In genomic region chr14:91264151-91265150, GRCh38 we compare ENCODE assay signal across 8 cellular contexts. TPM values are rescaled to one million over a fixed set of nuclear protein-coding genes. Genes with fewer than 3 reads are reported as not detected.
DNase-seq lines count a peak whose midpoint lies in the region; ATAC-seq and TF ChIP-seq lines count a peak whose summit lies in the region.

No MANE protein-coding gene starts in this region.

- H3K4me3 ChIP-seq in colonic mucosa: peak overlapping the region; percentile 31
- H3K4me3 ChIP-seq in upper lobe of left lung: peak overlapping the region in 3 of 4 donors; percentile 44 to 58 (median 48)

- no peak for DNase-seq in activated naive CD4-positive, alpha-beta T cell treated with anti-CD3 and anti-CD28 coated beads for 36 hours
- DNase-seq in activated naive CD4-positive, alpha-beta T cell treated with Interleukin-2 at 50 U/mL for 16 hours: no peak
- DNase-seq in colonic mucosa (no peak), memory B cell (ENCODE audit: low spot score in 2 of 2) (peak in 1 of 2 donors; percentile 27), upper lobe of left lung (peak in 1 of 2 donors; percentile 91), NAMALWA (ENCODE audit: low spot score) (no peak), AML-193 (lab: John Stamatoyannopoulos, UW) (no peak), medulla oblongata (ENCODE audit: extremely low spot score) (no peak)

- peak overlapping the region; percentile 51 for H3K4me3 Mint-ChIP-seq in activated naive CD4-positive, alpha-beta T cell treated with anti-CD3 and anti-CD28 coated beads for 36 hours
- peak overlapping the region; percentile 37 for H3K4me3 Mint-ChIP-seq in memory B cell

- TF ChIP-seq CTCF in colonic mucosa (IDR thresholded peaks at IDR 0.05) (no peak), upper lobe of left lung (IDR thresholded peaks at IDR 0.05) (peak in 2 of 6 experiments; percentile 17 to 28)

- H3K4me1 ChIP-seq in colonic mucosa (peaks cover 4% of the 10 kb centered on the region), upper lobe of left lung (peaks cover 9 to 23% (median 11%) of the 10 kb centered on the region in 4 donors)

- no peaks in the 10 kb centered on the region for H3K9me3 Mint-ChIP-seq in activated naive CD4-positive, alpha-beta T cell treated with anti-CD3 and anti-CD28 coated beads for 36 hours
- H3K9me3 Mint-ChIP-seq in memory B cell: peaks cover 1% of the 10 kb centered on the region

- no peak for TF ChIP-seq EP300 in upper lobe of left lung (IDR thresholded peaks at IDR 0.05)

- no peak overlapping the region for H3K27ac ChIP-seq in colonic mucosa
- peak overlapping the region in 3 of 4 donors; percentile 29 to 58 (median 38) for H3K27ac ChIP-seq in upper lobe of left lung

- H3K36me3 ChIP-seq in colonic mucosa (no peaks in the 10 kb centered on the region), upper lobe of left lung (no peaks in the 10 kb centered on the region)

- no peaks in the 10 kb centered on the region for H3K27me3 Mint-ChIP-seq in activated naive CD4-positive, alpha-beta T cell treated with anti-CD3 and anti-CD28 coated beads for 36 hours (ENCODE audit: low read depth)
- H3K27me3 Mint-ChIP-seq in memory B cell: peaks cover 2% of the 10 kb centered on the region

- no peaks in the 10 kb centered on the region for H3K36me3 Mint-ChIP-seq in activated naive CD4-positive, alpha-beta T cell treated with anti-CD3 and anti-CD28 coated beads for 36 hours (ENCODE audit: low read depth)
- H3K36me3 Mint-ChIP-seq in memory B cell: peaks cover 16% of the 10 kb centered on the region

- TF ChIP-seq POLR2A in upper lobe of left lung (IDR thresholded peaks at IDR 0.05): no peak

- CTCF ChIA-PET in activated naive CD4-positive, alpha-beta T cell treated with anti-CD3 and anti-CD28 coated beads for 36 hours (lab: Charles Lee): interaction anchor here (0.8 to 1.3 kb wide), 2 partner anchors 87 to 199 kb away, joined by 3 to 4 read pairs; no protein-coding TSS in a partner anchor

- WGBS in upper lobe of left lung, 2 donors: 16 to 54% methylated on average over 4 to 47 of the region's 69 CpGs

- intact Hi-C loops in activated naive CD4-positive, alpha-beta T cell treated with anti-CD3 and anti-CD28 coated beads for 36 hours (cut with micrococcal nuclease): loop anchor here (1.0 to 5.0 kb wide), 2 partner anchors 37 to 87 kb away; no protein-coding TSS in a partner anchor
- intact Hi-C loops in colonic mucosa (cut with DNase I): no loop called here

- H3K27ac Mint-ChIP-seq in activated naive CD4-positive, alpha-beta T cell treated with anti-CD3 and anti-CD28 coated beads for 36 hours: no peak overlapping the region
- peak overlapping the region; percentile 14 for H3K27ac Mint-ChIP-seq in memory B cell

- H3K9me3 ChIP-seq in colonic mucosa: no peaks in the 10 kb centered on the region
- H3K9me3 ChIP-seq in upper lobe of left lung: no peaks in the 10 kb centered on the region

- ATAC-seq in memory B cell (ENCODE audit: low read depth) (peak; percentile 61), upper lobe of left lung (ENCODE audit: low FRiP score in 2 of 2) (peak; percentile 29 to 67)

- peaks cover 50% of the 10 kb centered on the region for H3K4me1 Mint-ChIP-seq in activated naive CD4-positive, alpha-beta T cell treated with anti-CD3 and anti-CD28 coated beads for 36 hours (ENCODE audit: low read depth)
- peaks cover 11% of the 10 kb centered on the region for H3K4me1 Mint-ChIP-seq in memory B cell

- H3K27me3 ChIP-seq in colonic mucosa (peaks cover 3% of the 10 kb centered on the region), upper lobe of left lung (no peaks in the 10 kb centered on the region)

- peak overlapping the region; percentile 51 to 58 for H3K9ac ChIP-seq in colonic mucosa (ENCODE audit: low read depth in 2 of 2, low read length in 2 of 2)

RNA-seq across cellular contexts. Expression of gene GPR68, which starts 19.9 kb away (rescaled TPM):
- total RNA-seq in activated naive CD4-positive, alpha-beta T cell treated with anti-CD3 and anti-CD28 coated beads for 36 hours: 1 to 10 TPM; 1.2 to 1.3 TPM
- under 1 TPM; 0.37 to 0.66 TPM for total RNA-seq in colonic mucosa
- total RNA-seq in upper lobe of left lung: 1 to 10 TPM; 1.2 to 8.4 (median 3.3) TPM
